ENCODE assay signal across 20 cellular contexts in the genomic region with DNA sequence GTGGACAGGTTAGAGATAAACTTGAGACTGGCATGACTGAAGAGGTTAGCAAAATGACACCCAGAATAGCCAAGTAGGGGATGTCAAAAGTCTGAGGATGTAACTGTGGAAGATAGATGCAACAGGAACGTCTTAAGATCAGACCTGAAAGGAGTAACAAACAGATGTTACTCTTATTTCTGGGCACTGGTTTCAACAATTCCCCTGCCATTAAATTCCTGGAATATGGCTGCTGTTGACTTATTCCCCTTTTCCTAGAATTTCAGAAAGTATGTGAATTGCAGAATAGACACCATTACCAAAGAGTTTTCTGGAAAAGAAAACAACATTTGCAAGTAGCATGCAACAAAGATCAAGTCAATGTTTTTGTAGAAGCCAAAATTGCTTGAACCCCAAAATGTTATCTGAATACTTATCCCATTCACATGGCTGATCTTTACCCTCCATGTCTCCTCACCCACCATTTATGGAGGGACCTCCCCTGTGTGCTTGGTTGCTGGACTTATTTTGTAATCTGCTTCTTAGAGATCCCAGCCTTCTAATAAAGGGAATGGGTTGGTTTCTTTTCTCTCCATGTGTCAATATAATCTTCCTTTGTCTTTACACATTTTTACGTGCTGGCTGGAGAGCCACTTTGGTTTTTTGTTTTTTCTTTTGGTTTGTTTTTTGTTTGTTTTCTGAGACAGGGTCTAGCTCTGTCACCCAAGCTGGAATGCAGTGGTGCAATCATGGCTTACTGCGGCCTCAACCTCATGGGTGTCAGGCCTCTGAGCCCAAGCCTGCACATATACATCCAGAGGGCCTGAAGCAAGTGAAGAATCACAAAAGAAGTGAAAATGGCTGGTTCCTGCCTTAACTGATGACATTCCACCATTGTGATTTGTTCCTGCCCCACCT.
"Had no signal": no experiment of that assay in that cellular context is flagged by ENCODE, and none has a peak within 500 bp of the region (broad histone marks: within the 10 kb centered on the region; RNA-seq: fewer than 3 reads in every experiment).

No MANE protein-coding gene starts in this region.

- DNase-seq: activated CD4-positive, alpha-beta T cell treated with anti-CD3 and anti-CD28 coated beads, Interleukin-2, amount 50 U/mL, for 1 hour; activated CD4-positive, CD25-positive, alpha-beta regulatory T cell treated with anti-CD3 and anti-CD28 coated beads, Interleukin-2, amount 50 U/mL, for 72 hours; activated CD8-positive, alpha-beta memory T cell treated with anti-CD3 and anti-CD28 coated beads, Interleukin-2, amount 50 U/mL, for 4 hours; activated gamma-delta T cell; activated T-cell treated with anti-CD3 and anti-CD28 coated beads, Interleukin-2, amount 50 U/mL, for 4 hours; adrenal gland; dermis blood vessel endothelial cell; effector memory CD8-positive, alpha-beta T cell; foreskin melanocyte; heart left ventricle; kidney; naive B cell; right lobe of liver; spleen; stimulated activated naive B cell treated with anti-CD40 and anti-IgM and Interleukin-4, amounts not matched to agents 10 μg/mL and 1 μg/mL and 100 μg/mL, for 72 hours; thyroid gland had no signal

- H3K36me3 ChIP-seq: adrenal gland, heart left ventricle, neural progenitor cell, right lobe of liver, spleen, thyroid gland had no signal

- H3K27ac ChIP-seq: adrenal gland, heart left ventricle, neural progenitor cell, right lobe of liver, spleen, thyroid gland, VCaP had no signal

- H3K4me3 ChIP-seq: adrenal gland, heart left ventricle, neural progenitor cell, right lobe of liver, spleen, thyroid gland had no signal

- H3K4me2 ChIP-seq: neural progenitor cell had no signal

- H3K4me1 ChIP-seq: adrenal gland, heart left ventricle, neural progenitor cell, spleen, thyroid gland had no signal

- H2AFZ ChIP-seq: neural progenitor cell had no signal

- ATAC-seq: activated naive CD4-positive, alpha-beta T cell treated with anti-CD3 and anti-CD28 coated beads, Interleukin-2, amount 50 U/mL, for 72 hours; activated T-cell treated with anti-CD3 and anti-CD28 coated beads, Interleukin-2, amount 50 U/mL, for 4 hours; effector memory CD8-positive, alpha-beta T cell; left lobe of liver; right lobe of liver; stimulated activated naive B cell treated with anti-CD40 and anti-IgM and Interleukin-4, amounts not matched to agents 10 μg/mL and 1 μg/mL and 100 μg/mL, for 72 hours had no signal

- H3K27me3 ChIP-seq: adrenal gland, heart left ventricle, neural progenitor cell, right lobe of liver, spleen, thyroid gland had no signal

- H3K9ac ChIP-seq: neural progenitor cell had no signal

- H3K9me3 ChIP-seq: adrenal gland, heart left ventricle, right lobe of liver, thyroid gland had no signal
